In genomic region chr14:47857646-47858045, GRCh38 we compare ENCODE assay signal across 18 cellular contexts.
DNase-seq lines count a peak whose midpoint lies in the region; ATAC-seq and TF ChIP-seq lines count a peak whose summit lies in the region.
"Had no signal": no experiment of that assay in that cellular context is flagged by ENCODE, and none has a peak within 500 bp of the region (broad histone marks: within the 10 kb centered on the region; RNA-seq: fewer than 3 reads in every experiment).

No MANE protein-coding gene starts in this region.

- DNase-seq in OCI-M1 (lab: John Stamatoyannopoulos, UW) = peak; percentile 19
- no peak for DNase-seq in amniotic stem cell (lab: John Stamatoyannopoulos, UW)
- no peak for DNase-seq in NCI-H524 (lab: John Stamatoyannopoulos, UW)
- DNase-seq in erythroblast (lab: John Stamatoyannopoulos, UW) = no peak
- DNase-seq: CD4-positive, alpha-beta memory T cell; DMS53; EL; IMR-90; Karpas-422; NCI-H1694 treated with DMSO at 0.1 percent for 48 hours; NCI-H82; SJCRH30 had no signal

- ATAC-seq in GM18870 (IDR thresholded peaks at IDR 0.05; ENCODE audit: unreplicated experiment) = peak; percentile 71
- ATAC-seq in HG02571 (IDR thresholded peaks at IDR 0.05; ENCODE audit: unreplicated experiment) = peak; percentile 65
- peak; percentile 72 for ATAC-seq in HG03457 (IDR thresholded peaks at IDR 0.05; ENCODE audit: unreplicated experiment)
- no peak for ATAC-seq in GM19328 (IDR thresholded peaks at IDR 0.05; ENCODE audit: unreplicated experiment)
- ATAC-seq: A549, Panc1 had no signal

- TF ChIP-seq POLR2A in erythroblast (IDR thresholded peaks at IDR 0.05; ENCODE audit: low read length) = no peak
